15 cellular contexts compared by ENCODE assay signal in the genomic region with DNA sequence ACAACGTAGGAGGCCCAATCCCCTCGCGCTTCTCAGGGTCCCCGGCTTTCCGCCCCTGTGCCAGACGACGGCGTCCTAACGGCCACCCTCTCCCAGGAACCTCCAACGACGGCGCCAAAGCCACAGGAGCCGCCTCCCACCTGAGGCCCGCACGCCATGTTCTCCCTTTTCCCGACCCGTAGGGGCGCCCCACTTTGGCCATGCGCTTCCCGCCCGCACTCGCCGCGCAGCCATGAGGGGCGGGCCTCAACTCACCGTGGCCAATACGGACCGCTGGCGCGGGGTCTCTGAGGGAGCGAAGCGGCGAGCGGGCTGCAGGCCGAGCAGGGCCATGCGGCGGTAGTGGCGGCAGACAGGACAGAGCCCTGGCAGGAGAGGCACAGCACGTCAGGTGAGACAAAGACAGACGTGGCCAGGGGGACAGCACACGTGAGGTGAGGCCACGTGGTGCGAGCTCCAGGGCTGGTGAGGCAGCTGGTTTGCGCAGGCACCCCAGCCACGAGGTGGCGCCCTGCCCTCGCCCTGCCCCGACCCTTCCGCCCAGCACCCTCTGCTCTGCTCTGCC.
DNase-seq lines count a peak whose midpoint lies in the region; ATAC-seq and TF ChIP-seq lines count a peak whose summit lies in the region.
"Had no signal": no experiment of that assay in that cellular context is flagged by ENCODE, and none has a peak within 500 bp of the region (broad histone marks: within the 10 kb centered on the region; RNA-seq: fewer than 3 reads in every experiment).

No MANE protein-coding gene starts in this region.

- H3K4me2 ChIP-seq in OCI-LY1 (ENCODE audit: low read length): no peak overlapping the region

- ATAC-seq in right cardiac atrium: peak; percentile 21 to 33
- ATAC-seq in HG02642 (IDR thresholded peaks at IDR 0.05; ENCODE audit: poor library complexity, unreplicated experiment): no peak
- no peak for ATAC-seq in left colon
- ATAC-seq: activated CD8-positive, alpha-beta memory T cell treated with anti-CD3 and anti-CD28 coated beads, Interleukin-2, amount 10 ng/mL, durations not matched to agents 7 days and 5 days; left ventricle myocardium superior had no signal

- no peaks in the 10 kb centered on the region for H3K9me2 ChIP-seq in OCI-LY1 (ENCODE audit: low read depth, low read length)

- no peak overlapping the region for H3K4me3 ChIP-seq in right cardiac atrium (ENCODE audit: low read length)
- H3K4me3 ChIP-seq in right atrium auricular region: no peak overlapping the region
- no peak overlapping the region for H3K4me3 ChIP-seq in OCI-LY1 (ENCODE audit: low read depth, low read length, poor library complexity, severe bottlenecking)

- H3K27ac ChIP-seq in right cardiac atrium (ENCODE audit: low read length) (no peak overlapping the region), right atrium auricular region (no peak overlapping the region), OCI-LY1 (ENCODE audit: low read depth, low read length, poor library complexity, severe bottlenecking) (no peak overlapping the region)

- 90% methylated on average over 49 of the region's 49 CpGs for WGBS in right cardiac atrium

- no peak overlapping the region for H2AFZ ChIP-seq in OCI-LY1 (ENCODE audit: low read length)

- DNase-seq in right cardiac atrium (peak in 2 of 3 donors; percentile 32 to 40), right atrium auricular region (ENCODE audit: low spot score) (no peak), iPS-NIHi7 (ENCODE audit: extremely low spot score) (peak; percentile 10), dermis blood vessel endothelial cell (no peak), left colon (no peak), cortex of kidney (lab: John Stamatoyannopoulos, UW) (no peak)
- DNase-seq: activated CD8-positive, alpha-beta memory T cell treated with anti-CD3 and anti-CD28 coated beads, Interleukin-2, amount 10 ng/mL, durations not matched to agents 7 days and 5 days; CD4-positive, alpha-beta T cell; DMS53; left ventricle myocardium superior; NCI-H1694 treated with DMSO at 0.1 percent for 48 hours; NCI-H2227 treated with DMSO at 0.1 percent for 48 hours; NCI-H82 had no signal

- H3K4me1 ChIP-seq in right cardiac atrium (ENCODE audit: control insufficient read depth, insufficient read depth, low read length) (no peaks in the 10 kb centered on the region), right atrium auricular region (no peaks in the 10 kb centered on the region), OCI-LY1 (ENCODE audit: insufficient read depth, low read length, severe bottlenecking) (no peaks in the 10 kb centered on the region)

- no peaks in the 10 kb centered on the region for H3K27me3 ChIP-seq in right cardiac atrium (ENCODE audit: control insufficient read depth, insufficient read depth)
- H3K27me3 ChIP-seq in right atrium auricular region: no peaks in the 10 kb centered on the region
- H3K27me3 ChIP-seq in OCI-LY1 (ENCODE audit: insufficient read depth, low read length): no peaks in the 10 kb centered on the region

- H4K20me1 ChIP-seq in OCI-LY1 (ENCODE audit: insufficient read depth, low read length): no peaks in the 10 kb centered on the region

- H3K9me3 ChIP-seq in right cardiac atrium (ENCODE audit: control insufficient read depth, low read length) (no peaks in the 10 kb centered on the region), right atrium auricular region (no peaks in the 10 kb centered on the region), OCI-LY1 (ENCODE audit: low read length) (no peaks in the 10 kb centered on the region)

- no peaks in the 10 kb centered on the region for H3K79me2 ChIP-seq in OCI-LY1 (ENCODE audit: insufficient read depth, low read length)

- intact Hi-C loops in right cardiac atrium (cut with DNase I) (no loop called here), left colon (cut with DNase I, micrococcal nuclease) (no loop called here)

- H3F3A ChIP-seq in OCI-LY1 (ENCODE audit: insufficient read depth, low read length): no peaks in the 10 kb centered on the region

- H3K36me3 ChIP-seq in right atrium auricular region (no peaks in the 10 kb centered on the region), OCI-LY1 (ENCODE audit: insufficient read depth, low read length) (no peaks in the 10 kb centered on the region)

- no peak overlapping the region for H3K9ac ChIP-seq in OCI-LY1 (ENCODE audit: low read length)

- TF ChIP-seq CTCF in right atrium auricular region (IDR thresholded peaks at IDR 0.05) (no peak), OCI-LY1 (IDR thresholded peaks at IDR 0.05; ENCODE audit: low read length) (peak; percentile 40; the same call in 1 of the 2 replicates)

Comparison
In these comparisons a context has a peak if more than half of its experiments do, and no peak if none do; other contexts are left out.
1. DNase-seq: peak in right cardiac atrium (2 of 3) and iPS-NIHi7 (single experiment); none in right atrium auricular region (single experiment), dermis blood vessel endothelial cell (single experiment), left colon (0 of 2) and cortex of kidney (single experiment).
2. ATAC-seq: peak in right cardiac atrium (2 of 2); none in HG02642 (single experiment) and left colon (single experiment).